ENCODE assay signal across 22 cellular contexts in genomic region chr1:53693773-53694717, GRCh38. TPM values are rescaled to one million over a fixed set of nuclear protein-coding genes. Genes with fewer than 3 reads are reported as not detected.
DNase-seq lines count a peak whose midpoint lies in the region; ATAC-seq, FAIRE-seq and TF ChIP-seq lines count a peak whose summit lies in the region.
"Had no signal": no experiment of that assay in that cellular context is flagged by ENCODE, and none has a peak within 500 bp of the region (broad histone marks: within the 10 kb centered on the region; RNA-seq: fewer than 3 reads in every experiment).

No MANE protein-coding gene starts in this region.

- no peaks in the 10 kb centered on the region for H3K36me3 ChIP-seq in left ventricle myocardium inferior
- no peaks in the 10 kb centered on the region for H3K36me3 ChIP-seq in effector memory CD4-positive, alpha-beta T cell (ENCODE audit: control insufficient read depth, insufficient read depth, low read length)
- H3K36me3 ChIP-seq: cardiac muscle cell, HAP-1, sigmoid colon had no signal

- no peaks in the 10 kb centered on the region for H3K4me1 ChIP-seq in left ventricle myocardium inferior
- no peaks in the 10 kb centered on the region for H3K4me1 ChIP-seq in effector memory CD4-positive, alpha-beta T cell (ENCODE audit: control insufficient read depth, insufficient read depth, low read length, poor library complexity, severe bottlenecking)
- H3K4me1 ChIP-seq: A549, HAP-1, sigmoid colon had no signal

- TF ChIP-seq CTCF in left ventricle myocardium inferior (IDR thresholded peaks at IDR 0.05; ENCODE audit: borderline replicate concordance) (no peak), fibroblast of mammary gland (conservative IDR thresholded peaks at IDR 0.05; ENCODE audit: control insufficient read depth, insufficient read depth, low read depth, low read length) (no peak), D721Med (IDR thresholded peaks at IDR 0.05; ENCODE audit: insufficient read depth, missing control alignments) (no peak)

- H3K9me3 ChIP-seq in left ventricle myocardium inferior (replicated peaks) = no peaks in the 10 kb centered on the region
- no peaks in the 10 kb centered on the region for H3K9me3 ChIP-seq in effector memory CD4-positive, alpha-beta T cell (ENCODE audit: control insufficient read depth, low read length)
- H3K9me3 ChIP-seq: A549, HAP-1, sigmoid colon had no signal

- no peak for FAIRE-seq in D721Med (lab: Jason Lieb, UNC)
- FAIRE-seq: A549, islet of Langerhans had no signal

- DNase-seq in left ventricle myocardium superior (peak; percentile 20), left ventricle myocardium inferior (no peak), SHP77 treated with DMSO at 0.1 percent for 48 hours (lab: John Stamatoyannopoulos, UW) (peak; percentile 46), fibroblast of mammary gland (ENCODE audit: low read depth) (peak; percentile 47), D721Med (ENCODE audit: insufficient read length, low spot score) (no peak), amygdala (lab: John Stamatoyannopoulos, UW) (no peak), NCI-H69 (lab: John Stamatoyannopoulos, UW) (no peak)
- DNase-seq in effector memory CD4-positive, alpha-beta T cell = no peak
- DNase-seq: activated CD8-positive, alpha-beta T cell treated with anti-CD3 and anti-CD28 coated beads, Interleukin-2, amount 10 ng/mL, durations not matched to agents 7 days and 5 days; activated T-cell treated with anti-CD3 and anti-CD28 coated beads, Interleukin-2, amount 50 U/mL, for 1 hour; amniotic stem cell; COR-L47; foreskin melanocyte; NCI-H146; NCI-H524; sigmoid colon; T1000 had no signal

- no peak for ATAC-seq in left ventricle myocardium superior
- ATAC-seq: A549; activated CD8-positive, alpha-beta T cell treated with anti-CD3 and anti-CD28 coated beads, Interleukin-2, amount 10 ng/mL, durations not matched to agents 7 days and 5 days had no signal

- intact Hi-C loops in left ventricle myocardium superior (cut with micrococcal nuclease) = no loop called here
- intact Hi-C loops in left ventricle myocardium inferior (cut with micrococcal nuclease) = no loop called here

- H3K27ac ChIP-seq in left ventricle myocardium inferior (replicated peaks) = no peak overlapping the region
- no peak overlapping the region for H3K27ac ChIP-seq in effector memory CD4-positive, alpha-beta T cell (ENCODE audit: insufficient read depth, low read length, poor library complexity, severe bottlenecking)
- H3K27ac ChIP-seq: A549, cardiac muscle cell, sigmoid colon had no signal

- H3K27me3 ChIP-seq in left ventricle myocardium inferior (ENCODE audit: low read depth) = peaks cover 77% of the 10 kb centered on the region
- H3K27me3 ChIP-seq in effector memory CD4-positive, alpha-beta T cell (replicated peaks; ENCODE audit: control insufficient read depth, insufficient read depth, low read length, poor library complexity, severe bottlenecking) = no peaks in the 10 kb centered on the region
- H3K27me3 ChIP-seq: cardiac muscle cell had no signal

- H3K4me3 ChIP-seq in left ventricle myocardium inferior (no peak overlapping the region), fibroblast of mammary gland (ENCODE audit: control insufficient read depth, low read depth, low read length) (no peak overlapping the region)
- H3K4me3 ChIP-seq in effector memory CD4-positive, alpha-beta T cell (ENCODE audit: insufficient read depth, low read depth, low read length, poor library complexity, severe bottlenecking) = no peak overlapping the region
- H3K4me3 ChIP-seq: A549, cardiac muscle cell, HAP-1, sigmoid colon had no signal

RNA-seq across cellular contexts. Expression of gene GLIS1, which starts 44.9 kb away (rescaled TPM):
- not detected for total RNA-seq in left ventricle myocardium superior
- 0.16 TPM for total RNA-seq in left ventricle myocardium inferior
- total RNA-seq: activated CD8-positive, alpha-beta T cell treated with anti-CD3 and anti-CD28 coated beads, Interleukin-2, amount 10 ng/mL, durations not matched to agents 7 days and 5 days; progenitor cell of endocrine pancreas had no signal

Comparison
In these comparisons a context has a peak if more than half of its experiments do, and no peak if none do; other contexts are left out.
1. DNase-seq: peak in left ventricle myocardium superior (single experiment), SHP77 treated with DMSO at 0.1 percent for 48 hours (single experiment) and fibroblast of mammary gland (single experiment); none in left ventricle myocardium inferior (single experiment), D721Med (single experiment), effector memory CD4-positive, alpha-beta T cell (0 of 3), amygdala (0 of 56) and NCI-H69 (single experiment).